In the genomic region with DNA sequence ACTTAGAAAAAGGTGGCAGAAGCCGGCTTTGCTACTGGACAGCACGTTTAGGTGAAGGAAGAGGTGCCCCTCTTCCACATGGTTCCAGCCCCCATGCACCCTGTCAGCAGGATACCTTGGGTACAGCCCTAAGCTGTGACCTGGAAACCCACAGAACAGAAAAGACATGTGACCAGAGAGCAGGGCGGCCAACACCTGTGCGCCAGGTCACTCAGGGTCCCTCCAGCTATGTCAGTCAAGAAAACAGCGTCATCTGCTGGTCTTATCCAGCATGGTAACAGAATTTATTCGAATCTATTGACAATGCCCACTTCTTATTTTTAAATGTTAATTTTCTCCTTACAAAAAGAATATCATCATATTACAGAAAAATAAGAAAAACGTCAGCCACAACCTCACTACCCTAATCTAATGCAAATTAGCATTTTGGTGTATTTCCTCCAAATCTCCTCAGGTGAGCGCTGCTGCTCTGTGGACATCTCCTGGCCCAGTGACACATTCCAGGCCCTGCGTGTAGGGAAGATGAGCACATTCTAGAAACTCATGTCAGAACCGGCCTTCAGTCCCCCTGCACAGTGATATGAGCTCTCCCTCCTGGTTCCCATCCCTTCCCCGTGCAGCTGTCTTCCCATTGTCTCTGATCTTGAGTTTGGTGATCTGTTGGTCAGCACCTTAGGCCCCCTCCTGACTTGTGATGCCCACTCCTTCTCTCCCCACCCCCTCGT, we compare ENCODE assay signal across 1 cellular context.
A peak's percentile ranks its signal among the peaks of the same experiment; 100 is the strongest.
TF ChIP-seq lines count a peak whose summit lies in the region.

No MANE protein-coding gene starts in this region.

TF ChIP-seq in HepG2, 621 proteins besides CTCF, POLR2A, EP300 and RAD21 (continued from another document):
- TF ChIP-seq FOXJ3 (CRISPR knock-in tag; IDR thresholded peaks at IDR 0.05; ENCODE audit: borderline replicate concordance) (no peak), ZNF124 (CRISPR knock-in tag; IDR thresholded peaks at IDR 0.05) (0 out of 2 replicates have a peak, but pooled peaks have one; percentile 41), ZNF749 (CRISPR knock-in tag; IDR thresholded peaks at IDR 0.05; ENCODE audit: borderline replicate concordance) (0 out of 2 replicates have a peak, but pooled peaks have one; percentile 56), GPN1 (CRISPR knock-in tag; IDR thresholded peaks at IDR 0.05; ENCODE audit: borderline replicate concordance) (no peak), STAG1 (CRISPR knock-in tag; IDR thresholded peaks at IDR 0.05) (peak; percentile 91), ZEB1 (IDR thresholded peaks at IDR 0.05; ENCODE audit: insufficient replicate concordance, low read depth) (peak; percentile 92), MXD4 (CRISPR knock-in tag; IDR thresholded peaks at IDR 0.05) (0 out of 2 replicates have a peak, but pooled peaks have one; percentile 55), MAFK (conservative IDR thresholded peaks at IDR 0.05 in 1 of 2, IDR thresholded peaks at IDR 0.05 in 1 of 2; ENCODE audit: low read length in 2 of 2) (no peak), ZNF468 (CRISPR knock-in tag; IDR thresholded peaks at IDR 0.05) (no peak), NR3C1 (CRISPR knock-in tag; IDR thresholded peaks at IDR 0.05) (no peak), HNF4A (CRISPR knock-in tag; IDR thresholded peaks at IDR 0.05) (peak; percentile 32; the same call in 1 of the 2 replicates), HCFC1 (IDR thresholded peaks at IDR 0.05; ENCODE audit: low read depth, low read length) (no peak), SAP130 (CRISPR knock-in tag; IDR thresholded peaks at IDR 0.05; ENCODE audit: low read depth) (peak; percentile 46; the same call in 1 of the 2 replicates), ZNF850 (CRISPR knock-in tag; conservative IDR thresholded peaks at IDR 0.05) (no peak), ELF3 (CRISPR knock-in tag; IDR thresholded peaks at IDR 0.05) (peak; percentile 62; the same call in 1 of the 2 replicates)
- TF ChIP-seq, protein P1, sequence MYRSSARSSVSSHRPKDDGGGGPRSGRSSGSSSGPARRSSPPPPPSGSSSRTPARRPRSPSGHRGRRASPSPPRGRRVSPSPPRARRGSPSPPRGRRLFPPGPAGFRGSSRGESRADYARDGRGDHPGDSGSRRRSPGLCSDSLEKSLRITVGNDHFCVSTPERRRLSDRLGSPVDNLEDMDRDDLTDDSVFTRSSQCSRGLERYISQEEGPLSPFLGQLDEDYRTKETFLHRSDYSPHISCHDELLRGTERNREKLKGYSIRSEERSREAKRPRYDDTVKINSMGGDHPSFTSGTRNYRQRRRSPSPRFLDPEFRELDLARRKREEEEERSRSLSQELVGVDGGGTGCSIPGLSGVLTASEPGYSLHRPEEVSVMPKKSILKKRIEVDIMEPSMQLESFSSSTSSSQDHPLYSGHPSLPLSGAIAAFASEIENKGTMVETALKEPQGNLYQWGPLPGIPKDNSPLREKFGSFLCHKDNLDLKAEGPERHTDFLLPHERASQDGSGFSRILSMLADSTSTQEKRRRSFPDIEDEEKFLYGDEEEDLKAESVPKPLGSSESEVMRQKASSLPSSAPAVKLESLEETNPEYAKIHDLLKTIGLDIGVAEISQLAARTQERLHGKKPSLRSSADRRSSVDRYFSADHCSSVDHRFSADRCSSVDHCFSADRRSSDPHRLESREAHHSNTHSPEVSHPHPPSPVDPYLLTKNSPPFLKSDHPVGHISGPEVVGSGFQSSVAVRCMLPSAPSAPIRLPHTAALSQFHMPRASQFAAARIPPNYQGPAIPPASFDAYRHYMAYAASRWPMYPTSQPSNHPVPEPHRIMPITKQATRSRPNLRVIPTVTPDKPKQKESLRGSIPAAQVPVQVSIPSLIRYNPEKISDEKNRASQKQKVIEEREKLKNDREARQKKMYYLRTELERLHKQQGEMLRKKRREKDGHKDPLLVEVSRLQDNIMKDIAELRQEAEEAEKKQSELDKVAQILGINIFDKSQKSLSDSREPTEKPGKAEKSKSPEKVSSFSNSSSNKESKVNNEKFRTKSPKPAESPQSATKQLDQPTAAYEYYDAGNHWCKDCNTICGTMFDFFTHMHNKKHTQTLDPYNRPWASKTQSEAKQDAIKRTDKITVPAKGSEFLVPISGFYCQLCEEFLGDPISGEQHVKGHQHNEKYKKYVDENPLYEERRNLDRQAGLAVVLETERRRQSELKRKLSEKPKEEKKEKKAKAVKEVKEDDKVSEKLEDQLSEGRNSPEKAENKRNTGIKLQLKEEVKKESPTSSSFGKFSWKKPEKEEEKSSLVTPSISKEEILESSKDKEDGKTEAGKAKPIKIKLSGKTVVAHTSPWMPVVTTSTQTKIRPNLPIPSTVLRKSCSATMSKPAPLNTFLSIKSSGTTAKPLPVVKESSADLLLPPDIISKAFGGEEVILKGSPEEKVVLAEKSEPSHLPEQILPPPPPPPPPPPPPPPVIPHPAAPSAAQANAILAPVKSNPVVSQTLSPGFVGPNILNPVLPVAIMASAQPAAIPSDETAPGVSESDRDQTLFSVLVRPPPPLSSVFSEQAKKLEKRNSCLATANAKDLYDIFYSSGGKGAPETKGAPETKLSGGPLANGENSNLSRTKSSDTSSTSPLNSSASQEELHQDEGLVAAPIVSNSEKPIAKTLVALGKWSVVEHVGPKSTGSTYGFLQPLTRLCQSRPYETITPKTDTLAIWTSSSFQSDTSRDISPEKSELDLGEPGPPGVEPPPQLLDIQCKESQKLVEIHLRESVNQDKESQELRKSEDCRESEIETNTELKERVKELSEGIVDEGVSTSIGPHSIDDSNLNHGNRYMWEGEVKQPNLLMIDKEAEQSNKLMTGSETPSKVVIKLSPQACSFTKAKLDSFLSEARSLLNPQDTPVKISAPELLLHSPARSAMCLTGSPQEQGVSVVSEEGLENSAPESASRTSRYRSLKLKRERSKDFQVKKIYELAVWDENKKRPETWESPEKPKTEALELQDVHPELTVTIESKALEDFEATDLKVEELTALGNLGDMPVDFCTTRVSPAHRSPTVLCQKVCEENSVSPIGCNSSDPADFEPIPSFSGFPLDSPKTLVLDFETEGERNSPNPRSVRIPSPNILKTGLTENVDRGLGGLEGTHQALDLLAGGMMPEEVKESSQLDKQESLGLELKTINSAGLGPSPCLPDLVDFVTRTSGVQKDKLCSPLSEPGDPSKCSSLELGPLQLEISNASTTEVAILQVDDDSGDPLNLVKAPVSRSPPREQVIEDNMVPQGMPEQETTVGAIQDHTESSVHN (CRISPR knock-in tag; IDR thresholded peaks at IDR 0.05) = no peak
- TF ChIP-seq, protein P2, sequence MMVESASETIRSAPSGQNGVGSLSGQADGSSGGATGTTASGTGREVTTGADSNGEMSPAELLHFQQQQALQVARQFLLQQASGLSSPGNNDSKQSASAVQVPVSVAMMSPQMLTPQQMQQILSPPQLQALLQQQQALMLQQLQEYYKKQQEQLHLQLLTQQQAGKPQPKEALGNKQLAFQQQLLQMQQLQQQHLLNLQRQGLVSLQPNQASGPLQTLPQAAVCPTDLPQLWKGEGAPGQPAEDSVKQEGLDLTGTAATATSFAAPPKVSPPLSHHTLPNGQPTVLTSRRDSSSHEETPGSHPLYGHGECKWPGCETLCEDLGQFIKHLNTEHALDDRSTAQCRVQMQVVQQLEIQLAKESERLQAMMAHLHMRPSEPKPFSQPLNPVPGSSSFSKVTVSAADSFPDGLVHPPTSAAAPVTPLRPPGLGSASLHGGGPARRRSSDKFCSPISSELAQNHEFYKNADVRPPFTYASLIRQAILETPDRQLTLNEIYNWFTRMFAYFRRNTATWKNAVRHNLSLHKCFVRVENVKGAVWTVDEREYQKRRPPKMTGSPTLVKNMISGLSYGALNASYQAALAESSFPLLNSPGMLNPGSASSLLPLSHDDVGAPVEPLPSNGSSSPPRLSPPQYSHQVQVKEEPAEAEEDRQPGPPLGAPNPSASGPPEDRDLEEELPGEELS (CRISPR knock-in tag; IDR thresholded peaks at IDR 0.05) = 0 out of 2 replicates have a peak, but pooled peaks have one; percentile 15
- TF ChIP-seq, protein P3, sequence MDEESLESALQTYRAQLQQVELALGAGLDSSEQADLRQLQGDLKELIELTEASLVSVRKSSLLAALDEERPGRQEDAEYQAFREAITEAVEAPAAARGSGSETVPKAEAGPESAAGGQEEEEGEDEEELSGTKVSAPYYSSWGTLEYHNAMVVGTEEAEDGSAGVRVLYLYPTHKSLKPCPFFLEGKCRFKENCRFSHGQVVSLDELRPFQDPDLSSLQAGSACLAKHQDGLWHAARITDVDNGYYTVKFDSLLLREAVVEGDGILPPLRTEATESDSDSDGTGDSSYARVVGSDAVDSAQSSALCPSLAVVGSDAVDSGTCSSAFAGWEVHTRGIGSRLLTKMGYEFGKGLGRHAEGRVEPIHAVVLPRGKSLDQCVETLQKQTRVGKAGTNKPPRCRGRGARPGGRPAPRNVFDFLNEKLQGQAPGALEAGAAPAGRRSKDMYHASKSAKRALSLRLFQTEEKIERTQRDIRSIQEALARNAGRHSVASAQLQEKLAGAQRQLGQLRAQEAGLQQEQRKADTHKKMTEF (CRISPR knock-in tag; IDR thresholded peaks at IDR 0.05) = no peak
- TF ChIP-seq, protein P4, sequence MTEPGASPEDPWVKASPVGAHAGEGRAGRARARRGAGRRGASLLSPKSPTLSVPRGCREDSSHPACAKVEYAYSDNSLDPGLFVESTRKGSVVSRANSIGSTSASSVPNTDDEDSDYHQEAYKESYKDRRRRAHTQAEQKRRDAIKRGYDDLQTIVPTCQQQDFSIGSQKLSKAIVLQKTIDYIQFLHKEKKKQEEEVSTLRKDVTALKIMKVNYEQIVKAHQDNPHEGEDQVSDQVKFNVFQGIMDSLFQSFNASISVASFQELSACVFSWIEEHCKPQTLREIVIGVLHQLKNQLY (CRISPR knock-in tag; IDR thresholded peaks at IDR 0.05) = no peak
- TF ChIP-seq, protein P5, sequence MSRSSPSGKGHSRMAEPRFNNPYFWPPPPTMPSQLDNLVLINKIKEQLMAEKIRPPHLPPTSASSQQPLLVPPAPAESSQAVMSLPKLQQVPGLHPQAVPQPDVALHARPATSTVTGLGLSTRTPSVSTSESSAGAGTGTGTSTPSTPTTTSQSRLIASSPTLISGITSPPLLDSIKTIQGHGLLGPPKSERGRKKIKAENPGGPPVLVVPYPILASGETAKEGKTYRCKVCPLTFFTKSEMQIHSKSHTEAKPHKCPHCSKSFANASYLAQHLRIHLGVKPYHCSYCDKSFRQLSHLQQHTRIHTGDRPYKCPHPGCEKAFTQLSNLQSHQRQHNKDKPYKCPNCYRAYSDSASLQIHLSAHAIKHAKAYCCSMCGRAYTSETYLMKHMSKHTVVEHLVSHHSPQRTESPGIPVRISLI (CRISPR knock-in tag; IDR thresholded peaks at IDR 0.05; ENCODE audit: borderline replicate concordance) = 0 out of 2 replicates have a peak, but pooled peaks have one; percentile 16
- TF ChIP-seq, protein P6, sequence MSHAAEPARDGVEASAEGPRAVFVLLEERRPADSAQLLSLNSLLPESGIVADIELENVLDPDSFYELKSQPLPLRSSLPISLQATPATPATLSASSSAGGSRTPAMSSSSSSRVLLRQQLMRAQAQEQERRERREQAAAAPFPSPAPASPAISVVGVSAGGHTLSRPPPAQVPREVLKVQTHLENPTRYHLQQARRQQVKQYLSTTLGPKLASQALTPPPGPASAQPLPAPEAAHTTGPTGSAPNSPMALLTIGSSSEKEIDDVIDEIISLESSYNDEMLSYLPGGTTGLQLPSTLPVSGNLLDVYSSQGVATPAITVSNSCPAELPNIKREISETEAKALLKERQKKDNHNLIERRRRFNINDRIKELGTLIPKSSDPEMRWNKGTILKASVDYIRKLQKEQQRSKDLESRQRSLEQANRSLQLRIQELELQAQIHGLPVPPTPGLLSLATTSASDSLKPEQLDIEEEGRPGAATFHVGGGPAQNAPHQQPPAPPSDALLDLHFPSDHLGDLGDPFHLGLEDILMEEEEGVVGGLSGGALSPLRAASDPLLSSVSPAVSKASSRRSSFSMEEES (CRISPR knock-in tag; IDR thresholded peaks at IDR 0.05) = peak; percentile 82
- TF ChIP-seq, protein P7, sequence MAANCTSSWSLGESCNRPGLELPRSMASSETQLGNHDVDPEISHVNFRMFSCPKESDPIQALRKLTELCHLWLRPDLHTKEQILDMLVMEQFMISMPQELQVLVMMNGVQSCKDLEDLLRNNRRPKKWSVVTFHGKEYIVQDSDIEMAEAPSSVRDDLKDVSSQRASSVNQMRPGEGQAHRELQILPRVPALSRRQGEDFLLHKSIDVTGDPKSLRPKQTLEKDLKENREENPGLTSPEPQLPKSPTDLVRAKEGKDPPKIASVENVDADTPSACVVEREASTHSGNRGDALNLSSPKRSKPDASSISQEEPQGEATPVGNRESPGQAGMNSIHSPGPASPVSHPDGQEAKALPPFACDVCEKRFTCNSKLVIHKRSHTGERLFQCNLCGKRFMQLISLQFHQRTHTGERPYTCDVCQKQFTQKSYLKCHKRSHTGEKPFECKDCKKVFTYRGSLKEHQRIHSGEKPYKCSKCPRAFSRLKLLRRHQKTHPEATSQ (CRISPR knock-in tag; IDR thresholded peaks at IDR 0.05; ENCODE audit: borderline replicate concordance) = 0 out of 2 replicates have a peak, but pooled peaks have one; percentile 12
- TF ChIP-seq, protein P8, sequence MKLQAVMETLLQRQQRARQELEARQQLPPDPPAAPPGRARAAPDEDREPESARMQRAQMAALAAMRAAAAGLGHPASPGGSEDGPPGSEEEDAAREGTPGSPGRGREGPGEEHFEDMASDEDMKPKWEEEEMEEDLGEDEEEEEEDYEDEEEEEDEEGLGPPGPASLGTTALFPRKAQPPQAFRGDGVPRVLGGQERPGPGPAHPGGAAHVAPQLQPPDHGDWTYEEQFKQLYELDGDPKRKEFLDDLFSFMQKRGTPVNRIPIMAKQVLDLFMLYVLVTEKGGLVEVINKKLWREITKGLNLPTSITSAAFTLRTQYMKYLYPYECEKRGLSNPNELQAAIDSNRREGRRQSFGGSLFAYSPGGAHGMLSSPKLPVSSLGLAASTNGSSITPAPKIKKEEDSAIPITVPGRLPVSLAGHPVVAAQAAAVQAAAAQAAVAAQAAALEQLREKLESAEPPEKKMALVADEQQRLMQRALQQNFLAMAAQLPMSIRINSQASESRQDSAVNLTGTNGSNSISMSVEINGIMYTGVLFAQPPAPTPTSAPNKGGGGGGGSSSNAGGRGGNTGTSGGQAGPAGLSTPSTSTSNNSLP (IDR thresholded peaks at IDR 0.05; ENCODE audit: low read depth, low read length) = peak; percentile 87
